In the genomic region with DNA sequence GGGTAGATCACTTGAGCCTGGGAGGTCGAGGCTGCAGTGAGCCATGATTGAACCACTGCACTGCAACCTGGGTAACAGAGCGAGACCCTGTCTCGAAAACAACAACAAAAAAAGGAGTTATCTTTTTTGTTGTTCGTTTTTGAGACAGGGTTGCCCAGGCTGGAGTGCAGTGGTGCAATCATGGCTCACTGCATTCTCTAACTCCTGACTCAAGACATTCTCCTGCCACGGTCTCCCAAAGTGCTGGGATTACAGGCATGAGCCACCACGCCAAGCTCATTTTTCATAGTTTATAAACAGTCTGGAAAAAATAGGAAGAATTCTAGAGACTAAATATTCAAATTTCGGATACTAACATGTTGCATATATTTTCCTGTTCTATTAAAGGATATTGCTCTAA, we compare ENCODE assay signal across 2 cellular contexts.
TF ChIP-seq lines count a peak whose summit lies in the region.

No MANE protein-coding gene starts in this region.

TF ChIP-seq in liver, 16 proteins besides CTCF, POLR2A, EP300 and RAD21:
- no peak for TF ChIP-seq TAF1 (conservative IDR thresholded peaks at IDR 0.05)
- TF ChIP-seq FOXA1 (IDR thresholded peaks at IDR 0.05): no peak
- TF ChIP-seq, protein P1, sequence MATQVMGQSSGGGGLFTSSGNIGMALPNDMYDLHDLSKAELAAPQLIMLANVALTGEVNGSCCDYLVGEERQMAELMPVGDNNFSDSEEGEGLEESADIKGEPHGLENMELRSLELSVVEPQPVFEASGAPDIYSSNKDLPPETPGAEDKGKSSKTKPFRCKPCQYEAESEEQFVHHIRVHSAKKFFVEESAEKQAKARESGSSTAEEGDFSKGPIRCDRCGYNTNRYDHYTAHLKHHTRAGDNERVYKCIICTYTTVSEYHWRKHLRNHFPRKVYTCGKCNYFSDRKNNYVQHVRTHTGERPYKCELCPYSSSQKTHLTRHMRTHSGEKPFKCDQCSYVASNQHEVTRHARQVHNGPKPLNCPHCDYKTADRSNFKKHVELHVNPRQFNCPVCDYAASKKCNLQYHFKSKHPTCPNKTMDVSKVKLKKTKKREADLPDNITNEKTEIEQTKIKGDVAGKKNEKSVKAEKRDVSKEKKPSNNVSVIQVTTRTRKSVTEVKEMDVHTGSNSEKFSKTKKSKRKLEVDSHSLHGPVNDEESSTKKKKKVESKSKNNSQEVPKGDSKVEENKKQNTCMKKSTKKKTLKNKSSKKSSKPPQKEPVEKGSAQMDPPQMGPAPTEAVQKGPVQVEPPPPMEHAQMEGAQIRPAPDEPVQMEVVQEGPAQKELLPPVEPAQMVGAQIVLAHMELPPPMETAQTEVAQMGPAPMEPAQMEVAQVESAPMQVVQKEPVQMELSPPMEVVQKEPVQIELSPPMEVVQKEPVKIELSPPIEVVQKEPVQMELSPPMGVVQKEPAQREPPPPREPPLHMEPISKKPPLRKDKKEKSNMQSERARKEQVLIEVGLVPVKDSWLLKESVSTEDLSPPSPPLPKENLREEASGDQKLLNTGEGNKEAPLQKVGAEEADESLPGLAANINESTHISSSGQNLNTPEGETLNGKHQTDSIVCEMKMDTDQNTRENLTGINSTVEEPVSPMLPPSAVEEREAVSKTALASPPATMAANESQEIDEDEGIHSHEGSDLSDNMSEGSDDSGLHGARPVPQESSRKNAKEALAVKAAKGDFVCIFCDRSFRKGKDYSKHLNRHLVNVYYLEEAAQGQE (IDR thresholded peaks at IDR 0.05): no peak
- TF ChIP-seq, protein P2, sequence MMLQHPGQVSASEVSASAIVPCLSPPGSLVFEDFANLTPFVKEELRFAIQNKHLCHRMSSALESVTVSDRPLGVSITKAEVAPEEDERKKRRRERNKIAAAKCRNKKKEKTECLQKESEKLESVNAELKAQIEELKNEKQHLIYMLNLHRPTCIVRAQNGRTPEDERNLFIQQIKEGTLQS (IDR thresholded peaks at IDR 0.05): no peak

TF ChIP-seq in HepG2, 621 proteins besides CTCF, POLR2A, EP300 and RAD21:
- TF ChIP-seq ESRRA (CRISPR knock-in tag; IDR thresholded peaks at IDR 0.05; ENCODE audit: low read depth) (no peak), ZNF296 (CRISPR knock-in tag; conservative IDR thresholded peaks at IDR 0.05) (no peak), HOXA5 (CRISPR knock-in tag; IDR thresholded peaks at IDR 0.05) (no peak), HDAC2 (CRISPR knock-in tag; IDR thresholded peaks at IDR 0.05) (no peak), AHR (CRISPR knock-in tag; IDR thresholded peaks at IDR 0.05) (no peak), KAT2B (IDR thresholded peaks at IDR 0.05; ENCODE audit: borderline replicate concordance, low read depth, low read length) (no peak), ZNF563 (CRISPR knock-in tag; IDR thresholded peaks at IDR 0.05) (no peak), NFE2L2 (IDR thresholded peaks at IDR 0.05; ENCODE audit: low read length) (no peak), ZNF432 (CRISPR knock-in tag; IDR thresholded peaks at IDR 0.05; ENCODE audit: borderline replicate concordance) (no peak), ZSCAN21 (CRISPR knock-in tag; IDR thresholded peaks at IDR 0.05; ENCODE audit: borderline replicate concordance) (no peak), NRL (CRISPR knock-in tag; IDR thresholded peaks at IDR 0.05; ENCODE audit: borderline replicate concordance) (no peak)
- TF ChIP-seq, protein P3, sequence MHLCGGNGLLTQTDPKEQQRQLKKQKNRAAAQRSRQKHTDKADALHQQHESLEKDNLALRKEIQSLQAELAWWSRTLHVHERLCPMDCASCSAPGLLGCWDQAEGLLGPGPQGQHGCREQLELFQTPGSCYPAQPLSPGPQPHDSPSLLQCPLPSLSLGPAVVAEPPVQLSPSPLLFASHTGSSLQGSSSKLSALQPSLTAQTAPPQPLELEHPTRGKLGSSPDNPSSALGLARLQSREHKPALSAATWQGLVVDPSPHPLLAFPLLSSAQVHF (CRISPR knock-in tag; IDR thresholded peaks at IDR 0.05): no peak
- TF ChIP-seq, protein P4, sequence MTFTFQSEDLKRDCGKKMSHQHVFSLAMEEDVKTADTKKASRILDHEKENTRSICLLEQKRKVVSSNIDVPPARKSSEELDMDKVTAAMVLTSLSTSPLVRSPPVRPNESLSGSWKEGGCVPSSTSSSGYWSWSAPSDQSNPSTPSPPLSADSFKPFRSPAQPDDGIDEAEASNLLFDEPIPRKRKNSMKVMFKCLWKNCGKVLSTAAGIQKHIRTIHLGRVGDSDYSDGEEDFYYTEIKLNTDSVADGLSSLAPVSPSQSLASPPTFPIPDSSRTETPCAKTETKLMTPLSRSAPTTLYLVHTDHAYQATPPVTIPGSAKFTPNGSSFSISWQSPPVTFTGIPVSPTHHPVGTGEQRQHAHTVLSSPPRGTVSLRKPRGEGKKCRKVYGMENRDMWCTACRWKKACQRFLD (CRISPR knock-in tag; IDR thresholded peaks at IDR 0.05; ENCODE audit: borderline replicate concordance): no peak
- TF ChIP-seq, protein P5, sequence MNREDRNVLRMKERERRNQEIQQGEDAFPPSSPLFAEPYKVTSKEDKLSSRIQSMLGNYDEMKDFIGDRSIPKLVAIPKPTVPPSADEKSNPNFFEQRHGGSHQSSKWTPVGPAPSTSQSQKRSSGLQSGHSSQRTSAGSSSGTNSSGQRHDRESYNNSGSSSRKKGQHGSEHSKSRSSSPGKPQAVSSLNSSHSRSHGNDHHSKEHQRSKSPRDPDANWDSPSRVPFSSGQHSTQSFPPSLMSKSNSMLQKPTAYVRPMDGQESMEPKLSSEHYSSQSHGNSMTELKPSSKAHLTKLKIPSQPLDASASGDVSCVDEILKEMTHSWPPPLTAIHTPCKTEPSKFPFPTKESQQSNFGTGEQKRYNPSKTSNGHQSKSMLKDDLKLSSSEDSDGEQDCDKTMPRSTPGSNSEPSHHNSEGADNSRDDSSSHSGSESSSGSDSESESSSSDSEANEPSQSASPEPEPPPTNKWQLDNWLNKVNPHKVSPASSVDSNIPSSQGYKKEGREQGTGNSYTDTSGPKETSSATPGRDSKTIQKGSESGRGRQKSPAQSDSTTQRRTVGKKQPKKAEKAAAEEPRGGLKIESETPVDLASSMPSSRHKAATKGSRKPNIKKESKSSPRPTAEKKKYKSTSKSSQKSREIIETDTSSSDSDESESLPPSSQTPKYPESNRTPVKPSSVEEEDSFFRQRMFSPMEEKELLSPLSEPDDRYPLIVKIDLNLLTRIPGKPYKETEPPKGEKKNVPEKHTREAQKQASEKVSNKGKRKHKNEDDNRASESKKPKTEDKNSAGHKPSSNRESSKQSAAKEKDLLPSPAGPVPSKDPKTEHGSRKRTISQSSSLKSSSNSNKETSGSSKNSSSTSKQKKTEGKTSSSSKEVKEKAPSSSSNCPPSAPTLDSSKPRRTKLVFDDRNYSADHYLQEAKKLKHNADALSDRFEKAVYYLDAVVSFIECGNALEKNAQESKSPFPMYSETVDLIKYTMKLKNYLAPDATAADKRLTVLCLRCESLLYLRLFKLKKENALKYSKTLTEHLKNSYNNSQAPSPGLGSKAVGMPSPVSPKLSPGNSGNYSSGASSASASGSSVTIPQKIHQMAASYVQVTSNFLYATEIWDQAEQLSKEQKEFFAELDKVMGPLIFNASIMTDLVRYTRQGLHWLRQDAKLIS (CRISPR knock-in tag; IDR thresholded peaks at IDR 0.05): no peak
- TF ChIP-seq, protein P6, sequence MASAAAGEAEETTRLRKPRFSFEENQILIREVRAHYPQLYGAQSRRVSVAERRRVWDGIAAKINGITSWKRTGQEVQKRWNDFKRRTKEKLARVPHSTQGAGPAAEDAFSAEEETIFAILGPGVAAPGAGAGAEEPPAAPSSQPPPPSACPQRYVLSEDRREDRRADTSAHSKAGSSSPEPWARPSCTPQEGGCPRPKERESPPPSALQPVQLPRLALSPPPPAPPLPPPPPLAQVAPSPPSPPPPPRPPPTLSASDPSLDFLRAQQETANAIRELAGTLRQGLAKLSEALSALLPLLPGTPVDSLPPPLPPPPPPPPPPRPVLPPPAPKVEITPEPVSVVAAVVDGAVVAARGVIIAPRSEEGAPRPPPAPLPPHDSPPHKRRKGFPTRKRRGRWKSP (CRISPR knock-in tag; IDR thresholded peaks at IDR 0.05): no peak
- TF ChIP-seq, protein P7, sequence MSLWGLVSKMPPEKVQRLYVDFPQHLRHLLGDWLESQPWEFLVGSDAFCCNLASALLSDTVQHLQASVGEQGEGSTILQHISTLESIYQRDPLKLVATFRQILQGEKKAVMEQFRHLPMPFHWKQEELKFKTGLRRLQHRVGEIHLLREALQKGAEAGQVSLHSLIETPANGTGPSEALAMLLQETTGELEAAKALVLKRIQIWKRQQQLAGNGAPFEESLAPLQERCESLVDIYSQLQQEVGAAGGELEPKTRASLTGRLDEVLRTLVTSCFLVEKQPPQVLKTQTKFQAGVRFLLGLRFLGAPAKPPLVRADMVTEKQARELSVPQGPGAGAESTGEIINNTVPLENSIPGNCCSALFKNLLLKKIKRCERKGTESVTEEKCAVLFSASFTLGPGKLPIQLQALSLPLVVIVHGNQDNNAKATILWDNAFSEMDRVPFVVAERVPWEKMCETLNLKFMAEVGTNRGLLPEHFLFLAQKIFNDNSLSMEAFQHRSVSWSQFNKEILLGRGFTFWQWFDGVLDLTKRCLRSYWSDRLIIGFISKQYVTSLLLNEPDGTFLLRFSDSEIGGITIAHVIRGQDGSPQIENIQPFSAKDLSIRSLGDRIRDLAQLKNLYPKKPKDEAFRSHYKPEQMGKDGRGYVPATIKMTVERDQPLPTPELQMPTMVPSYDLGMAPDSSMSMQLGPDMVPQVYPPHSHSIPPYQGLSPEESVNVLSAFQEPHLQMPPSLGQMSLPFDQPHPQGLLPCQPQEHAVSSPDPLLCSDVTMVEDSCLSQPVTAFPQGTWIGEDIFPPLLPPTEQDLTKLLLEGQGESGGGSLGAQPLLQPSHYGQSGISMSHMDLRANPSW (CRISPR knock-in tag; IDR thresholded peaks at IDR 0.05; ENCODE audit: borderline replicate concordance): no peak
- TF ChIP-seq, protein P8, sequence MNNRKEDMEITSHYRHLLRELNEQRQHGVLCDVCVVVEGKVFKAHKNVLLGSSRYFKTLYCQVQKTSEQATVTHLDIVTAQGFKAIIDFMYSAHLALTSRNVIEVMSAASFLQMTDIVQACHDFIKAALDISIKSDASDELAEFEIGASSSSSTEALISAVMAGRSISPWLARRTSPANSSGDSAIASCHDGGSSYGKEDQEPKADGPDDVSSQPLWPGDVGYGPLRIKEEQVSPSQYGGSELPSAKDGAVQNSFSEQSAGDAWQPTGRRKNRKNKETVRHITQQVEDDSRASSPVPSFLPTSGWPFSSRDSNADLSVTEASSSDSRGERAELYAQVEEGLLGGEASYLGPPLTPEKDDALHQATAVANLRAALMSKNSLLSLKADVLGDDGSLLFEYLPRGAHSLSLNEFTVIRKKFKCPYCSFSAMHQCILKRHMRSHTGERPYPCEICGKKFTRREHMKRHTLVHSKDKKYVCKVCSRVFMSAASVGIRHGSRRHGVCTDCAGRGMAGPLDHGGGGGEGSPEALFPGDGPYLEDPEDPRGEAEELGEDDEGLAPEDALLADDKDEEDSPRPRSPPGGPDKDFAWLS (CRISPR knock-in tag; IDR thresholded peaks at IDR 0.05; ENCODE audit: borderline replicate concordance): no peak
